ENCODE assay signal across 14 cellular contexts in genomic region chr20:47585087-47585747, GRCh38.
DNase-seq lines count a peak whose midpoint lies in the region; ATAC-seq and TF ChIP-seq lines count a peak whose summit lies in the region.
"Had no signal": no experiment of that assay in that cellular context is flagged by ENCODE, and none has a peak within 500 bp of the region (broad histone marks: within the 10 kb centered on the region; RNA-seq: fewer than 3 reads in every experiment).

No MANE protein-coding gene starts in this region.

- peaks cover 37 to 45% (median 42%) of the 10 kb centered on the region in 3 donors for H3K4me1 Mint-ChIP-seq in IgD-negative memory B cell
- peaks cover 22% of the 10 kb centered on the region for H3K4me1 Mint-ChIP-seq in central memory CD8-positive, alpha-beta T cell
- peaks cover 33% of the 10 kb centered on the region for H3K4me1 Mint-ChIP-seq in nephron

- H3K4me3 ChIP-seq in GM06990 (replicated peaks; ENCODE audit: low read depth, low read length) = 0 out of 2 replicates have a peak overlapping the region, but pooled peaks have one; percentile 3
- H3K4me3 ChIP-seq: mucosa of descending colon, sigmoid colon, suprapubic skin had no signal

- H3K36me3 Mint-ChIP-seq in IgD-negative memory B cell (peaks cover 4% of the 10 kb centered on the region), nephron (ENCODE audit: low read depth) (peaks cover 30% of the 10 kb centered on the region)
- H3K36me3 Mint-ChIP-seq in central memory CD8-positive, alpha-beta T cell (ENCODE audit: insufficient read depth) = peaks cover 15% of the 10 kb centered on the region

- no peak for DNase-seq in GM06990 (ENCODE audit: extremely low read depth, insufficient read length)
- no peak for DNase-seq in central memory CD8-positive, alpha-beta T cell (ENCODE audit: low spot score in 2 of 2)
- no peak for DNase-seq in SHP77 treated with DMSO at 0.1 percent for 48 hours (lab: John Stamatoyannopoulos, UW)
- DNase-seq: Calu3, mucosa of descending colon, NCI-H1436, NCI-H526, sigmoid colon had no signal

- H3K27me3 Mint-ChIP-seq in IgD-negative memory B cell (no peaks in the 10 kb centered on the region), nephron (ENCODE audit: low read depth) (no peaks in the 10 kb centered on the region)
- H3K27me3 Mint-ChIP-seq in central memory CD8-positive, alpha-beta T cell = no peaks in the 10 kb centered on the region

- H3K9me3 Mint-ChIP-seq in IgD-negative memory B cell (no peaks in the 10 kb centered on the region), nephron (no peaks in the 10 kb centered on the region)
- H3K9me3 Mint-ChIP-seq in central memory CD8-positive, alpha-beta T cell = no peaks in the 10 kb centered on the region
- H3K9me3 Mint-ChIP-seq: activated T-helper 2 cell treated with anti-CD3 and anti-CD28 coated beads, Interferon-gamma antibody, Interleukin-2, Interleukin-4, amounts not matched to agents 10 μg/mL and 5 μg/mL and 100 μg/mL, durations not matched to agents 14 hours and 24 hours and 36 hours had no signal

- H3K27ac Mint-ChIP-seq in IgD-negative memory B cell = peak overlapping the region; percentile 64 to 90 (median 82)
- H3K27ac Mint-ChIP-seq in central memory CD8-positive, alpha-beta T cell (ENCODE audit: low read depth) = peak overlapping the region; percentile 10
- peak overlapping the region in 2 of 3 experiments; percentile 51 to 74 for H3K27ac Mint-ChIP-seq in nephron
- H3K27ac Mint-ChIP-seq: activated T-helper 2 cell treated with anti-CD3 and anti-CD28 coated beads, Interferon-gamma antibody, Interleukin-2, Interleukin-4, amounts not matched to agents 10 μg/mL and 5 μg/mL and 100 μg/mL, durations not matched to agents 14 hours and 24 hours and 36 hours had no signal

- peak overlapping the region in 3 of 4 donors; percentile 31 to 66 (median 41) for H3K4me3 Mint-ChIP-seq in IgD-negative memory B cell
- H3K4me3 Mint-ChIP-seq in central memory CD8-positive, alpha-beta T cell = no peak overlapping the region
- no peak overlapping the region for H3K4me3 Mint-ChIP-seq in nephron

- ATAC-seq in central memory CD8-positive, alpha-beta T cell (replicated peaks; ENCODE audit: extremely low read depth, poor library complexity, severe bottlenecking) = no peak
- no peak for ATAC-seq in GM18519 (IDR thresholded peaks at IDR 0.05; ENCODE audit: low FRiP score, unreplicated experiment)
- ATAC-seq in HG03432 (IDR thresholded peaks at IDR 0.05; ENCODE audit: unreplicated experiment) = no peak
- ATAC-seq: mucosa of descending colon had no signal

- peaks cover 7% of the 10 kb centered on the region for H3K36me3 ChIP-seq in GM06990 (ENCODE audit: control insufficient read depth, insufficient read depth, low read length)
- H3K36me3 ChIP-seq: sigmoid colon had no signal

- H3K27me3 ChIP-seq in GM06990 (replicated peaks; ENCODE audit: control insufficient read depth, insufficient read depth, low read length) = no peaks in the 10 kb centered on the region
- H3K27me3 ChIP-seq: sigmoid colon, suprapubic skin had no signal

- TF ChIP-seq CTCF in GM06990 (IDR thresholded peaks at IDR 0.05; ENCODE audit: insufficient read depth, low read length, poor library complexity, severe bottlenecking) (no peak), nephron (IDR thresholded peaks at IDR 0.05; ENCODE audit: unreplicated experiment in 3 of 3) (no peak)

Comparison
In these comparisons a context has a peak if more than half of its experiments do, and no peak if none do; other contexts are left out.
1. H3K27ac Mint-ChIP-seq: peak in every context shown above with its lines; median percentile 82 in IgD-negative memory B cell; 62 in nephron; 10 in central memory CD8-positive, alpha-beta T cell.
2. H3K4me3 Mint-ChIP-seq: peak in IgD-negative memory B cell (3 of 4); none in central memory CD8-positive, alpha-beta T cell (single experiment) and nephron (0 of 3).